10 cellular contexts compared by ENCODE assay signal in the genomic region with DNA sequence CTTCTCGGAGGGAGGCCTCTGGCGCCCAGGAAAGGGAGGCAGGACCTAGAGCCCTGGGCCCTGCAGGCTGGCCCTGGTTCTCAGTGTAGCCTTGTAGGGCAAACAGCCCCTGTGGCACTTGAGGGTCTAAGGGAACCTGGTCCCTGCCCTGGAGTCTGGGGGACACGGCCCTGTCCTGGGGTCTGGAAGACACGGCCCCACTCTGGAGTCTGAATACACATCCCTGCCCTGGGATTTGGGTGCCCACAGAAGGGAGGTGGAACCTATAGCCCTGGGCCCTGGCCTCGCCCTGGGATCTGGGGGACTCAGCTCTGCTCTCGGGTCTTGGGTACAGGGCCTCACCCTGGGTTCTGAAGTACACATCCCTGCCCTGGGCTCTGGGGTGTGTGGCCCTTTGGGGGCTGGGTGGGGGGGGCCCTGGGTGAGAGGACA.
"Had no signal": no experiment of that assay in that cellular context is flagged by ENCODE, and none has a peak within 500 bp of the region (broad histone marks: within the 10 kb centered on the region; RNA-seq: fewer than 3 reads in every experiment).

No MANE protein-coding gene starts in this region.

- DNase-seq: activated CD4-positive, CD25-positive, alpha-beta regulatory T cell treated with anti-CD3 and anti-CD28 coated beads, Interleukin-2, amount 50 U/mL, for 72 hours; activated CD8-positive, alpha-beta memory T cell treated with anti-CD3 and anti-CD28 coated beads, Interleukin-2, amount 10 ng/mL, durations not matched to agents 7 days and 5 days; amygdala; dermis blood vessel endothelial cell; naive B cell; stimulated activated CD4-positive, alpha-beta T cell treated with anti-CD3 and anti-CD28 coated beads, Interleukin-2, amount 100 ng/mL, for 48 hours had no signal

- H3K27me3 Mint-ChIP-seq: activated CD8-positive, alpha-beta memory T cell treated with anti-CD3 and anti-CD28 coated beads, Interleukin-2, amount 10 ng/mL, durations not matched to agents 7 days and 5 days; activated naive CD4-positive, alpha-beta T cell treated with anti-CD3 and anti-CD28 coated beads, Interleukin-2, amount 50 U/mL, for 24 hours; brain; naive B cell; stimulated activated naive CD8-positive, alpha-beta T cell treated with anti-CD3 and anti-CD28 coated beads, Interleukin-15, Interleukin-2, amounts not matched to agents 100 ng/mL and 50 ng/mL, for 24 hours had no signal

- ATAC-seq: activated CD8-positive, alpha-beta memory T cell treated with anti-CD3 and anti-CD28 coated beads, Interleukin-2, amount 10 ng/mL, durations not matched to agents 7 days and 5 days; esophagus mucosa had no signal

- H3K4me1 Mint-ChIP-seq: activated CD8-positive, alpha-beta memory T cell treated with anti-CD3 and anti-CD28 coated beads, Interleukin-2, amount 10 ng/mL, durations not matched to agents 7 days and 5 days; activated naive CD4-positive, alpha-beta T cell treated with anti-CD3 and anti-CD28 coated beads, Interleukin-2, amount 50 U/mL, for 24 hours; brain; naive B cell had no signal

- H3K4me3 Mint-ChIP-seq: activated CD8-positive, alpha-beta memory T cell treated with anti-CD3 and anti-CD28 coated beads, Interleukin-2, amount 10 ng/mL, durations not matched to agents 7 days and 5 days; activated naive CD4-positive, alpha-beta T cell treated with anti-CD3 and anti-CD28 coated beads, Interleukin-2, amount 50 U/mL, for 24 hours; brain; naive B cell; stimulated activated naive CD8-positive, alpha-beta T cell treated with anti-CD3 and anti-CD28 coated beads, Interleukin-15, Interleukin-2, amounts not matched to agents 100 ng/mL and 50 ng/mL, for 24 hours had no signal

- H3K27ac Mint-ChIP-seq: activated CD8-positive, alpha-beta memory T cell treated with anti-CD3 and anti-CD28 coated beads, Interleukin-2, amount 10 ng/mL, durations not matched to agents 7 days and 5 days; activated naive CD4-positive, alpha-beta T cell treated with anti-CD3 and anti-CD28 coated beads, Interleukin-2, amount 50 U/mL, for 24 hours; brain; naive B cell; stimulated activated naive CD8-positive, alpha-beta T cell treated with anti-CD3 and anti-CD28 coated beads, Interleukin-15, Interleukin-2, amounts not matched to agents 100 ng/mL and 50 ng/mL, for 24 hours had no signal
